ENCODE assay signal across 8 cellular contexts in the genomic region with DNA sequence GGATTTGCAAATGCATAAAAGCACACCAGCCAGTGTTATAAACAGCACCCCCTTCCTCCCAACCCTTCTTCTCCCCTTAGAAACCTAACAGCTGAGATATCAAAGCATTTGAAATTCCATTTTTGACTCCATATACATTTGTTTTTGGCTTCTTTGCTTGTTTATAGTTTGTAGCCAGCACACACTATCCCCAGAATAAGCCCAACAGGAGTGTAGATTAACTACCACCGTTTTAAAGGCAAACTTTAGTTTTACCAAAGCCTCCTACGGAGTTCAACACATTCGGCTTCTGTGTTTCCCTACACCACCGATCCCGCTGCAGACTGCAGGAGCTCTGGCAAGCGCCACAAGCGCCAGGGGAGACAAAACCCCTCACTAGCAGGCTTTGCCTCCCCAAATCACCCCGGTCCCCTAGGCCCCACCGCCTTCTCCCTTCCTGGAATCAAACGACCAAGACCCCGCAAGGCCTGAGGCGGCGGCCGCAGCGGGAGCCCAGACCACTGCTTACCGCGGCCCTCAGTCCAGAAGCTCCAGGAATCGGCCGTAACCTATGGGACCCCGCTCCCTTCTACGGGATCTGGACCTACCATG. TPM values are rescaled to one million over a fixed set of nuclear protein-coding genes. Genes with fewer than 3 reads are reported as not detected.
DNase-seq lines count a peak whose midpoint lies in the region; ATAC-seq lines count a peak whose summit lies in the region.

No MANE protein-coding gene starts in this region.

- peak; percentile 36 for ATAC-seq in HG03066 (IDR thresholded peaks at IDR 0.05; ENCODE audit: low read depth, unreplicated experiment)

- no peak overlapping the region for H4K91ac ChIP-seq in neuronal stem cell (ENCODE audit: low read depth, low read length, poor library complexity)

- no CpG with 5 or more reads among the region's 21 CpGs for WGBS in neuronal stem cell (ENCODE audit: extremely low coverage in 2 of 2, insufficient read length in 2 of 2, insufficient replicate concordance in 1 of 2), 2 donors

- H3K27ac ChIP-seq in epithelial cell of prostate, result peak overlapping the region; percentile 93
- no peak overlapping the region for H3K27ac ChIP-seq in neuronal stem cell (replicated peaks; ENCODE audit: low read length)

- peak overlapping the region; percentile 46 for H3K4me2 ChIP-seq in neuronal stem cell (ENCODE audit: insufficient read depth, low read length, poor library complexity, severe bottlenecking)

- H3K79me1 ChIP-seq in neuronal stem cell (ENCODE audit: low read depth, low read length), result no peaks in the 10 kb centered on the region

- H3K36me3 ChIP-seq in neuronal stem cell (replicated peaks in 1 of 2; ENCODE audit: control insufficient read depth in 2 of 2, insufficient read depth in 2 of 2, low read length in 2 of 2), result peaks cover 0 to 13% of the 10 kb centered on the region in 2 donors

- no peak overlapping the region for H2BK120ac ChIP-seq in neuronal stem cell (ENCODE audit: low read depth, low read length)

- H3K4me3 ChIP-seq in neuronal stem cell (ENCODE audit: low read length in 2 of 2), result peak overlapping the region; percentile 79 to 94

- peak overlapping the region; percentile 81 for H3K9ac ChIP-seq in neuronal stem cell (ENCODE audit: low read depth, low read length, poor library complexity)

- no peak overlapping the region for H3K23ac ChIP-seq in neuronal stem cell (ENCODE audit: low read depth, low read length, poor library complexity)

- H3K4ac ChIP-seq in neuronal stem cell (ENCODE audit: low read length), result no peak overlapping the region

- H4K8ac ChIP-seq in neuronal stem cell (ENCODE audit: low read depth, low read length), result no peak overlapping the region

- H3K18ac ChIP-seq in neuronal stem cell (ENCODE audit: low read length), result peak overlapping the region; percentile 89

- H2BK12ac ChIP-seq in neuronal stem cell (ENCODE audit: low read length), result no peak overlapping the region

- H2AFZ ChIP-seq in neuronal stem cell (ENCODE audit: low read length), result peak overlapping the region; percentile 88

- no peak overlapping the region for H2BK15ac ChIP-seq in neuronal stem cell (ENCODE audit: low read length)

- H3K4me1 ChIP-seq in neuronal stem cell (ENCODE audit: control insufficient read depth in 2 of 2, insufficient read depth in 1 of 2, low read depth in 1 of 2, low read length in 2 of 2), result peaks cover 2% of the 10 kb centered on the region in 2 donors

- no peak overlapping the region for H2AK5ac ChIP-seq in neuronal stem cell (ENCODE audit: low read depth, low read length)

- H3K9me3 ChIP-seq in neuronal stem cell (replicated peaks in 1 of 2; ENCODE audit: control insufficient read depth in 2 of 2, insufficient read depth in 1 of 2, low read depth in 1 of 2, low read length in 2 of 2), result no peaks in the 10 kb centered on the region

- no peak overlapping the region for H3K14ac ChIP-seq in neuronal stem cell (ENCODE audit: low read length)

- H2BK5ac ChIP-seq in neuronal stem cell (ENCODE audit: low read length), result no peak overlapping the region

- peak; percentile 1 to 3 for DNase-seq in activated CD8-positive, alpha-beta memory T cell treated with anti-CD3 and anti-CD28 coated beads for 4 hours (ENCODE audit: low read depth in 2 of 2)
- DNase-seq in activated CD8-positive, alpha-beta memory T cell treated with anti-CD3 and anti-CD28 coated beads, Interleukin-2, amount 50 U/mL, for 48 hours, result no peak
- peak; percentile 1 for DNase-seq in T-helper 22 cell (ENCODE audit: low read depth)
- no peak for DNase-seq in epithelial cell of prostate (ENCODE audit: low read depth, low spot score)
- DNase-seq in neuronal stem cell (ENCODE audit: low spot score), result peak; percentile 2
- DNase-seq in AG08396 (ENCODE audit: low spot score), result no peak
- DNase-seq in COLO829 (ENCODE audit: low spot score), result no peak

- H3K27me3 ChIP-seq in neuronal stem cell (ENCODE audit: control insufficient read depth in 3 of 3, insufficient read depth in 3 of 3, low read depth in 1 of 3, low read length in 3 of 3), result peaks cover 0 to 2% (median 0%) of the 10 kb centered on the region in 3 experiments

RNA-seq across cellular contexts. Expression of gene COPB2, which starts 0.4 kb away (rescaled TPM):
- 46.1 TPM for polyA plus RNA-seq in neuronal stem cell (2013, experiment 1 of 2)
- 47.4 TPM for polyA plus RNA-seq in neuronal stem cell (2013, experiment 2 of 2)

RNA-seq across cellular contexts. Expression of gene MRPS22, which starts 45.2 kb away (rescaled TPM):
- 39.9 TPM for polyA plus RNA-seq in neuronal stem cell (2013, experiment 1 of 2)
- polyA plus RNA-seq in neuronal stem cell (2013, experiment 2 of 2), result 40.1 TPM

Comparison
In these comparisons a context has a peak if more than half of its experiments do, and no peak if none do; other contexts are left out.
1. DNase-seq: peak in activated CD8-positive, alpha-beta memory T cell treated with anti-CD3 and anti-CD28 coated beads for 4 hours (2 of 2), T-helper 22 cell (single experiment) and neuronal stem cell (single experiment); none in activated CD8-positive, alpha-beta memory T cell treated with anti-CD3 and anti-CD28 coated beads, Interleukin-2, amount 50 U/mL, for 48 hours (single experiment), epithelial cell of prostate (single experiment), AG08396 (single experiment) and COLO829 (single experiment).